In genomic region chr3:52531636-52532516, GRCh38 we compare ENCODE assay signal across 8 cellular contexts. TPM values are rescaled to one million over a fixed set of nuclear protein-coding genes. Genes with fewer than 3 reads are reported as not detected.
A peak's percentile ranks its signal among the peaks of the same experiment; 100 is the strongest.
DNase-seq lines count a peak whose midpoint lies in the region; ATAC-seq, FAIRE-seq and TF ChIP-seq lines count a peak whose summit lies in the region.

No MANE protein-coding gene starts in this region.

- peak overlapping the region; percentile 78 for H3K9ac ChIP-seq in skeletal muscle satellite cell (ENCODE audit: low read depth, low read length)

- H3K4me1 ChIP-seq in skeletal muscle satellite cell (ENCODE audit: control insufficient read depth, insufficient read depth, low read length), result peaks cover 35% of the 10 kb centered on the region

- no peaks in the 10 kb centered on the region for H3K27me3 Mint-ChIP-seq in T-helper 17 cell

- H3K27ac Mint-ChIP-seq in T-helper 17 cell, result peak overlapping the region; percentile 70

- DNase-seq in GM12892 (ENCODE audit: insufficient read length), result peak; percentile 16
- no peak for DNase-seq in T-helper 17 cell
- DNase-seq in foreskin fibroblast, result no peak
- DNase-seq in DMS153 (lab: John Stamatoyannopoulos, UW), result no peak
- no peak for DNase-seq in NCI-H1417 treated with DMSO at 0.1 percent for 48 hours (lab: John Stamatoyannopoulos, UW)
- DNase-seq in medulla oblongata (ENCODE audit: extremely low spot score), result no peak

- ATAC-seq in T-helper 17 cell (no peak), HG02870 (IDR thresholded peaks at IDR 0.05; ENCODE audit: unreplicated experiment) (no peak)

- H3K27me3 ChIP-seq in skeletal muscle satellite cell (ENCODE audit: control insufficient read depth, insufficient read depth, low read length), result no peaks in the 10 kb centered on the region

- peak overlapping the region; percentile 90 for H3K4me2 ChIP-seq in skeletal muscle satellite cell (ENCODE audit: low read length)

- peak overlapping the region; percentile 67 for H3K4me3 Mint-ChIP-seq in T-helper 17 cell

- peaks cover 2% of the 10 kb centered on the region for H3K36me3 Mint-ChIP-seq in T-helper 17 cell (ENCODE audit: low read depth)

- peak; percentile 28; the same call in 1 of the 2 replicates for TF ChIP-seq POLR2A in GM12892 (IDR thresholded peaks at IDR 0.05; ENCODE audit: low read depth, low read length)

- peaks cover 9% of the 10 kb centered on the region for H3K4me1 Mint-ChIP-seq in T-helper 17 cell

- TF ChIP-seq CTCF in foreskin fibroblast (IDR thresholded peaks at IDR 0.05; ENCODE audit: low read depth, low read length), result no peak

- FAIRE-seq in GM12892 (lab: Jason Lieb, UNC), result no peak

- H3K4me3 ChIP-seq in foreskin fibroblast (ENCODE audit: low read depth in 1 of 2, low read length in 2 of 2) (peak overlapping the region; percentile 62 to 65), skeletal muscle satellite cell (ENCODE audit: low read length) (peak overlapping the region; percentile 84)

- H3K9me3 ChIP-seq in T-helper 17 cell (ENCODE audit: control insufficient read depth, low read length, poor library complexity, severe bottlenecking), result no peaks in the 10 kb centered on the region
- H3K9me3 ChIP-seq in skeletal muscle satellite cell (replicated peaks; ENCODE audit: low read length), result no peaks in the 10 kb centered on the region

- peaks cover 22% of the 10 kb centered on the region for H3K36me3 ChIP-seq in skeletal muscle satellite cell (ENCODE audit: insufficient read depth, low read length)

RNA-seq across cellular contexts. Expression of gene NT5DC2, which starts 1.8 kb away (rescaled TPM):
- 54.2 TPM for polyA plus RNA-seq in GM12892 (2012; ENCODE audit: missing spikeins)
- 1 to 10 TPM; 2.3 to 2.5 TPM for total RNA-seq in T-helper 17 cell
- total RNA-seq in skeletal muscle satellite cell (2012; rRNA removed), result 44.1 and 64.9 TPM in 2 replicates

RNA-seq across cellular contexts. Expression of gene UQCC5, which starts 4.5 kb away (rescaled TPM):
- 10.9 TPM for polyA plus RNA-seq in GM12892 (2012; ENCODE audit: missing spikeins)
- total RNA-seq in T-helper 17 cell, result 1 to 10 TPM; 4.9 to 8.0 TPM
- 2.4 and 9.4 TPM in 2 replicates for total RNA-seq in skeletal muscle satellite cell (2012; rRNA removed)

RNA-seq across cellular contexts. Expression of gene STAB1, which starts 36.7 kb away (rescaled TPM):
- not detected for polyA plus RNA-seq in GM12892 (2012; ENCODE audit: missing spikeins)
- 1 to 10 TPM; 1.7 to 4.9 TPM for total RNA-seq in T-helper 17 cell
- under 0.01 TPM in 2 replicates for total RNA-seq in skeletal muscle satellite cell (2012; rRNA removed)
